1 cellular context compared by ENCODE assay signal in the genomic region with DNA sequence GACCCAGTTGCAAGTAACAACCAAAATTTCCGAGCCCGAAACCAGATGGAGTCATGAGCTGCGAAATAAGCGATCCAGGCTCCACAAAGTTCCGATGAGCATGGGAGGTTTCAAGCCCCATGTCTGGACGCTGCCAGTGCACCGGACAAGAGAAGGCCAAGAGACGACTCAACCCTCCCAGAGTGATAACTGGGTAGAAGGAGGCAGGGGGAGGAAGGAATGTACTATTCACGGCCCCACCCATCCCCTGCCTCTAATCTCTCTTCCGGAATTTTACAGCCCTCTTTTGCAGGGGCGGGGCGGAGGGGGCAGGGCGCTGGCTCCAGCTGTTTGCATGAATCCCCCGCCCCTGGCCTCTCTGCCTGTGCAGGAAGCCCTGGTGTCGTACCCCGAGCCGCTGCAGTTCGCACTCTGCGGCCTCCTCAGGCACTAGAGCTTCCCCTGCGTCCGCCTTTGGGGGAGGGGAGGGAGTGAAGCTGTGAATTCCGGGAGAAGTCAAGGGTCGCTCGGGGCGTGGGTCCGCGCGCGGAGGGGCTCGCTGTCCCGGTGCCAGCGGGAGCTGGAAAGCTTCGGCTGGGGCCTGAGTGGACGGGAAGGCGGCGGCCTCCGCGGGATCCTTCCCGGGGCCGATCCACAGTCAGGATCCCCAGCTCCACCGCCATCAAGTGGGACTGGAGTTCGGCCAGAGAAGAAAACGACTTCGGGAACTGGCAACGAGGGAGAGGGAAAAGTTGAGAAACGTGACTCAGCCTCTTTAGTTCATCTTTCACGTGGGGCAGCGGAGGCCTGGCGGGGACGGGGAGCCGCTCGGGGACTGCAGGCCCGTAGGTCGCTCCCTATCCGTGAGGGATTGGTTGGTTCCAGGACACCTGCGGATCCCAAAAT.
TF ChIP-seq lines count a peak whose summit lies in the region.

No MANE protein-coding gene starts in this region.

TF ChIP-seq in K562, 482 proteins besides CTCF, POLR2A, EP300 and RAD21 (continued from another document and continues in another):
- TF ChIP-seq, protein P1, sequence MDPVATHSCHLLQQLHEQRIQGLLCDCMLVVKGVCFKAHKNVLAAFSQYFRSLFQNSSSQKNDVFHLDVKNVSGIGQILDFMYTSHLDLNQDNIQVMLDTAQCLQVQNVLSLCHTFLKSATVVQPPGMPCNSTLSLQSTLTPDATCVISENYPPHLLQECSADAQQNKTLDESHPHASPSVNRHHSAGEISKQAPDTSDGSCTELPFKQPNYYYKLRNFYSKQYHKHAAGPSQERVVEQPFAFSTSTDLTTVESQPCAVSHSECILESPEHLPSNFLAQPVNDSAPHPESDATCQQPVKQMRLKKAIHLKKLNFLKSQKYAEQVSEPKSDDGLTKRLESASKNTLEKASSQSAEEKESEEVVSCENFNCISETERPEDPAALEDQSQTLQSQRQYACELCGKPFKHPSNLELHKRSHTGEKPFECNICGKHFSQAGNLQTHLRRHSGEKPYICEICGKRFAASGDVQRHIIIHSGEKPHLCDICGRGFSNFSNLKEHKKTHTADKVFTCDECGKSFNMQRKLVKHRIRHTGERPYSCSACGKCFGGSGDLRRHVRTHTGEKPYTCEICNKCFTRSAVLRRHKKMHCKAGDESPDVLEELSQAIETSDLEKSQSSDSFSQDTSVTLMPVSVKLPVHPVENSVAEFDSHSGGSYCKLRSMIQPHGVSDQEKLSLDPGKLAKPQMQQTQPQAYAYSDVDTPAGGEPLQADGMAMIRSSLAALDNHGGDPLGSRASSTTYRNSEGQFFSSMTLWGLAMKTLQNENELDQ (CRISPR knock-in tag; IDR thresholded peaks at IDR 0.05; ENCODE audit: borderline replicate concordance): no peak; the same call in 1 of the 2 replicates
- TF ChIP-seq SREBF1 (IDR thresholded peaks at IDR 0.05; ENCODE audit: borderline replicate concordance, low read depth, low read length) (no peak; the same call in 1 of the 2 replicates), DNMT1 (IDR thresholded peaks at IDR 0.05) (no peak), CC2D1A (IDR thresholded peaks at IDR 0.05) (peak; percentile 99), KLF13 (tag; IDR thresholded peaks at IDR 0.05; ENCODE audit: borderline replicate concordance, low read depth) (peak; percentile 95), CREB1 (IDR thresholded peaks at IDR 0.05) (peak; percentile 37), CREB1 (CRISPR knock-in tag; IDR thresholded peaks at IDR 0.05) (peak; percentile 53; the same call in 1 of the 2 replicates), ZBTB8A (IDR thresholded peaks at IDR 0.05; ENCODE audit: partially characterized antibody) (no peak), POLR3G (IDR thresholded peaks at IDR 0.05; ENCODE audit: extremely low read depth, insufficient read length, insufficient replicate concordance) (no peak), STAG1 (CRISPR knock-in tag; IDR thresholded peaks at IDR 0.05; ENCODE audit: borderline replicate concordance) (0 out of 2 replicates have a peak, but pooled peaks have one; percentile 32), NUFIP1 (IDR thresholded peaks at IDR 0.05; ENCODE audit: partially characterized antibody) (peak; percentile 76), CREBBP (IDR thresholded peaks at IDR 0.05; ENCODE audit: low read depth, low read length) (no peak), HCFC1 (IDR thresholded peaks at IDR 0.05; ENCODE audit: low read depth, low read length) (no peak; the same call in none of the 2 replicates), SRF (CRISPR knock-in tag; IDR thresholded peaks at IDR 0.05) (peak; percentile 55 to 58; a peak in 2 of 4 replicates), GTF2A2 (tag; IDR thresholded peaks at IDR 0.05) (0 out of 2 replicates have a peak, but pooled peaks have one; percentile 19), SRSF1 (IDR thresholded peaks at IDR 0.05; ENCODE audit: low read depth, low read length) (no peak), ZNF347 (CRISPR knock-in tag; IDR thresholded peaks at IDR 0.05; ENCODE audit: low read depth) (no peak), MEF2D (tag; conservative IDR thresholded peaks at IDR 0.05; ENCODE audit: low read depth) (no peak), ZNF232 (CRISPR knock-in tag; IDR thresholded peaks at IDR 0.05) (no peak), YBX1 (IDR thresholded peaks at IDR 0.05) (no peak), TCFL5 (CRISPR knock-in tag; conservative IDR thresholded peaks at IDR 0.05) (no peak), ZNF263 (CRISPR knock-in tag; IDR thresholded peaks at IDR 0.05; ENCODE audit: borderline replicate concordance) (no peak), SUPT5H (IDR thresholded peaks at IDR 0.05) (peak; percentile 94), ELF1 (tag; IDR thresholded peaks at IDR 0.05) (peak; percentile 95), FOXP1 (CRISPR knock-in tag; IDR thresholded peaks at IDR 0.05) (peak; percentile 74; the same call in 1 of the 2 replicates), HDGF (IDR thresholded peaks at IDR 0.05) (no peak), RBM34 (IDR thresholded peaks at IDR 0.05; ENCODE audit: borderline replicate concordance, insufficient read depth, low read length) (no peak), ZNF133 (CRISPR knock-in tag; IDR thresholded peaks at IDR 0.05) (no peak), RBM39 (optimal IDR thresholded peaks at IDR 0.05; ENCODE audit: low read depth, low read length) (no peak), CBX5 (IDR thresholded peaks at IDR 0.05; ENCODE audit: borderline replicate concordance, low read depth) (peak; percentile 22; the same call in 1 of the 2 replicates), HMGN3 (IDR thresholded peaks at IDR 0.05; ENCODE audit: borderline replicate concordance, extremely low read depth, insufficient read length, low read depth, low read length) (peak; percentile 98), ETV5 (CRISPR knock-in tag; IDR thresholded peaks at IDR 0.05; ENCODE audit: low read depth) (peak; percentile 95), MBD2 (IDR thresholded peaks at IDR 0.05; ENCODE audit: borderline replicate concordance, low read depth) (peak; percentile 89), TBP (optimal IDR thresholded peaks at IDR 0.05; ENCODE audit: low read depth, low read length) (peak; percentile 93), ZBED1 (IDR thresholded peaks at IDR 0.05) (peak; percentile 49), HIVEP1 (CRISPR knock-in tag; IDR thresholded peaks at IDR 0.05) (0 out of 2 replicates have a peak, but pooled peaks have one; percentile 47), TCF3 (CRISPR knock-in tag; IDR thresholded peaks at IDR 0.05) (peak; percentile 69), SAFB (IDR thresholded peaks at IDR 0.05; ENCODE audit: borderline replicate concordance, low read depth, low read length) (0 out of 2 replicates have a peak, but pooled peaks have one; percentile 53), ILF3 (IDR thresholded peaks at IDR 0.05; ENCODE audit: borderline replicate concordance) (no peak), GABPB2 (CRISPR knock-in tag; conservative IDR thresholded peaks at IDR 0.05) (no peak), COPS2 (conservative IDR thresholded peaks at IDR 0.05) (no peak), ZNF561 (CRISPR knock-in tag; conservative IDR thresholded peaks at IDR 0.05) (no peak)
- TF ChIP-seq, protein P2, sequence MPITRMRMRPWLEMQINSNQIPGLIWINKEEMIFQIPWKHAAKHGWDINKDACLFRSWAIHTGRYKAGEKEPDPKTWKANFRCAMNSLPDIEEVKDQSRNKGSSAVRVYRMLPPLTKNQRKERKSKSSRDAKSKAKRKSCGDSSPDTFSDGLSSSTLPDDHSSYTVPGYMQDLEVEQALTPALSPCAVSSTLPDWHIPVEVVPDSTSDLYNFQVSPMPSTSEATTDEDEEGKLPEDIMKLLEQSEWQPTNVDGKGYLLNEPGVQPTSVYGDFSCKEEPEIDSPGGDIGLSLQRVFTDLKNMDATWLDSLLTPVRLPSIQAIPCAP (CRISPR knock-in tag; IDR thresholded peaks at IDR 0.05; ENCODE audit: borderline replicate concordance): no peak
- TF ChIP-seq, protein P3, sequence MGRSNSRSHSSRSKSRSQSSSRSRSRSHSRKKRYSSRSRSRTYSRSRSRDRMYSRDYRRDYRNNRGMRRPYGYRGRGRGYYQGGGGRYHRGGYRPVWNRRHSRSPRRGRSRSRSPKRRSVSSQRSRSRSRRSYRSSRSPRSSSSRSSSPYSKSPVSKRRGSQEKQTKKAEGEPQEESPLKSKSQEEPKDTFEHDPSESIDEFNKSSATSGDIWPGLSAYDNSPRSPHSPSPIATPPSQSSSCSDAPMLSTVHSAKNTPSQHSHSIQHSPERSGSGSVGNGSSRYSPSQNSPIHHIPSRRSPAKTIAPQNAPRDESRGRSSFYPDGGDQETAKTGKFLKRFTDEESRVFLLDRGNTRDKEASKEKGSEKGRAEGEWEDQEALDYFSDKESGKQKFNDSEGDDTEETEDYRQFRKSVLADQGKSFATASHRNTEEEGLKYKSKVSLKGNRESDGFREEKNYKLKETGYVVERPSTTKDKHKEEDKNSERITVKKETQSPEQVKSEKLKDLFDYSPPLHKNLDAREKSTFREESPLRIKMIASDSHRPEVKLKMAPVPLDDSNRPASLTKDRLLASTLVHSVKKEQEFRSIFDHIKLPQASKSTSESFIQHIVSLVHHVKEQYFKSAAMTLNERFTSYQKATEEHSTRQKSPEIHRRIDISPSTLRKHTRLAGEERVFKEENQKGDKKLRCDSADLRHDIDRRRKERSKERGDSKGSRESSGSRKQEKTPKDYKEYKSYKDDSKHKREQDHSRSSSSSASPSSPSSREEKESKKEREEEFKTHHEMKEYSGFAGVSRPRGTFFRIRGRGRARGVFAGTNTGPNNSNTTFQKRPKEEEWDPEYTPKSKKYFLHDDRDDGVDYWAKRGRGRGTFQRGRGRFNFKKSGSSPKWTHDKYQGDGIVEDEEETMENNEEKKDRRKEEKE (IDR thresholded peaks at IDR 0.05; ENCODE audit: borderline replicate concordance in 1 of 2, control insufficient read depth in 1 of 2, low read depth in 2 of 2, low read length in 1 of 2): peak in 1 of 2 experiments; percentile 72; a peak in 1 of 4 replicates
- TF ChIP-seq, protein P4, sequence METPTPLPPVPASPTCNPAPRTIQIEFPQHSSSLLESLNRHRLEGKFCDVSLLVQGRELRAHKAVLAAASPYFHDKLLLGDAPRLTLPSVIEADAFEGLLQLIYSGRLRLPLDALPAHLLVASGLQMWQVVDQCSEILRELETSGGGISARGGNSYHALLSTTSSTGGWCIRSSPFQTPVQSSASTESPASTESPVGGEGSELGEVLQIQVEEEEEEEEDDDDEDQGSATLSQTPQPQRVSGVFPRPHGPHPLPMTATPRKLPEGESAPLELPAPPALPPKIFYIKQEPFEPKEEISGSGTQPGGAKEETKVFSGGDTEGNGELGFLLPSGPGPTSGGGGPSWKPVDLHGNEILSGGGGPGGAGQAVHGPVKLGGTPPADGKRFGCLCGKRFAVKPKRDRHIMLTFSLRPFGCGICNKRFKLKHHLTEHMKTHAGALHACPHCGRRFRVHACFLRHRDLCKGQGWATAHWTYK (CRISPR knock-in tag; IDR thresholded peaks at IDR 0.05): peak; percentile 93
- TF ChIP-seq, protein P5, sequence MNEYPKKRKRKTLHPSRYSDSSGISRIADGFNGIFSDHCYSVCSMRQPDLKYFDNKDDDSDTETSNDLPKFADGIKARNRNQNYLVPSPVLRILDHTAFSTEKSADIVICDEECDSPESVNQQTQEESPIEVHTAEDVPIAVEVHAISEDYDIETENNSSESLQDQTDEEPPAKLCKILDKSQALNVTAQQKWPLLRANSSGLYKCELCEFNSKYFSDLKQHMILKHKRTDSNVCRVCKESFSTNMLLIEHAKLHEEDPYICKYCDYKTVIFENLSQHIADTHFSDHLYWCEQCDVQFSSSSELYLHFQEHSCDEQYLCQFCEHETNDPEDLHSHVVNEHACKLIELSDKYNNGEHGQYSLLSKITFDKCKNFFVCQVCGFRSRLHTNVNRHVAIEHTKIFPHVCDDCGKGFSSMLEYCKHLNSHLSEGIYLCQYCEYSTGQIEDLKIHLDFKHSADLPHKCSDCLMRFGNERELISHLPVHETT (CRISPR knock-in tag; conservative IDR thresholded peaks at IDR 0.05 in 1 of 2, IDR thresholded peaks at IDR 0.05 in 1 of 2): no peak
- TF ChIP-seq, protein P6, sequence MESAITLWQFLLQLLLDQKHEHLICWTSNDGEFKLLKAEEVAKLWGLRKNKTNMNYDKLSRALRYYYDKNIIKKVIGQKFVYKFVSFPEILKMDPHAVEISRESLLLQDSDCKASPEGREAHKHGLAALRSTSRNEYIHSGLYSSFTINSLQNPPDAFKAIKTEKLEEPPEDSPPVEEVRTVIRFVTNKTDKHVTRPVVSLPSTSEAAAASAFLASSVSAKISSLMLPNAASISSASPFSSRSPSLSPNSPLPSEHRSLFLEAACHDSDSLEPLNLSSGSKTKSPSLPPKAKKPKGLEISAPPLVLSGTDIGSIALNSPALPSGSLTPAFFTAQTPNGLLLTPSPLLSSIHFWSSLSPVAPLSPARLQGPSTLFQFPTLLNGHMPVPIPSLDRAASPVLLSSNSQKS (CRISPR knock-in tag; IDR thresholded peaks at IDR 0.05): 0 out of 2 replicates have a peak, but pooled peaks have one; percentile 56
- TF ChIP-seq, protein P7, sequence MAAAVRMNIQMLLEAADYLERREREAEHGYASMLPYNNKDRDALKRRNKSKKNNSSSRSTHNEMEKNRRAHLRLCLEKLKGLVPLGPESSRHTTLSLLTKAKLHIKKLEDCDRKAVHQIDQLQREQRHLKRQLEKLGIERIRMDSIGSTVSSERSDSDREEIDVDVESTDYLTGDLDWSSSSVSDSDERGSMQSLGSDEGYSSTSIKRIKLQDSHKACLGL (CRISPR knock-in tag; IDR thresholded peaks at IDR 0.05; ENCODE audit: borderline replicate concordance, poor library complexity, severe bottlenecking): no peak
- TF ChIP-seq, protein P8, sequence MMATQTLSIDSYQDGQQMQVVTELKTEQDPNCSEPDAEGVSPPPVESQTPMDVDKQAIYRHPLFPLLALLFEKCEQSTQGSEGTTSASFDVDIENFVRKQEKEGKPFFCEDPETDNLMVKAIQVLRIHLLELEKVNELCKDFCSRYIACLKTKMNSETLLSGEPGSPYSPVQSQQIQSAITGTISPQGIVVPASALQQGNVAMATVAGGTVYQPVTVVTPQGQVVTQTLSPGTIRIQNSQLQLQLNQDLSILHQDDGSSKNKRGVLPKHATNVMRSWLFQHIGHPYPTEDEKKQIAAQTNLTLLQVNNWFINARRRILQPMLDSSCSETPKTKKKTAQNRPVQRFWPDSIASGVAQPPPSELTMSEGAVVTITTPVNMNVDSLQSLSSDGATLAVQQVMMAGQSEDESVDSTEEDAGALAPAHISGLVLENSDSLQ (IDR thresholded peaks at IDR 0.05): no peak; the same call in 1 of the 2 replicates
- TF ChIP-seq, protein P9, sequence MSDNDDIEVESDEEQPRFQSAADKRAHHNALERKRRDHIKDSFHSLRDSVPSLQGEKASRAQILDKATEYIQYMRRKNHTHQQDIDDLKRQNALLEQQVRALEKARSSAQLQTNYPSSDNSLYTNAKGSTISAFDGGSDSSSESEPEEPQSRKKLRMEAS (CRISPR knock-in tag; IDR thresholded peaks at IDR 0.05): peak; percentile 67
